In genomic region chrX:46713672-46714487, GRCh38 we compare ENCODE assay signal across 8 cellular contexts.
DNase-seq lines count a peak whose midpoint lies in the region; ATAC-seq lines count a peak whose summit lies in the region.
"Had no signal": no experiment of that assay in that cellular context is flagged by ENCODE, and none has a peak within 500 bp of the region (broad histone marks: within the 10 kb centered on the region; RNA-seq: fewer than 3 reads in every experiment).

No MANE protein-coding gene starts in this region.

- ATAC-seq in GM18520 (IDR thresholded peaks at IDR 0.05; ENCODE audit: unreplicated experiment) (peak; percentile 54), GM21529 (IDR thresholded peaks at IDR 0.05; ENCODE audit: unreplicated experiment) (peak; percentile 70), HG03439 (IDR thresholded peaks at IDR 0.05; ENCODE audit: unreplicated experiment) (peak; percentile 54)

- DNase-seq in iris pigment epithelial cell (ENCODE audit: low read depth) (peak; percentile 25), NCI-H2107 treated with DMSO at 0.1 percent for 48 hours (lab: John Stamatoyannopoulos, UW; ENCODE audit: unreplicated experiment) (no peak)
- DNase-seq in stimulated activated naive CD4-positive, alpha-beta T cell treated with Interleukin-2 at 50 U/mL for 16 hours (lab: John Stamatoyannopoulos, UW): no peak
- no peak for DNase-seq in activated effector memory CD4-positive, alpha-beta T cell treated with anti-CD3 and anti-CD28 coated beads, Interleukin-2, amount 50 U/mL, for 16 hours
- DNase-seq: NCI-H524 had no signal
